ENCODE assay signal across 8 cellular contexts in genomic region chr17:1110844-1111598, GRCh38.
DNase-seq lines count a peak whose midpoint lies in the region; TF ChIP-seq lines count a peak whose summit lies in the region.

No MANE protein-coding gene starts in this region.

- TF ChIP-seq CTCF in astrocyte of the cerebellum (IDR thresholded peaks at IDR 0.05; ENCODE audit: low read depth, low read length, missing control alignments), result no peak

- no peak overlapping the region for H3K4me3 ChIP-seq in astrocyte of the cerebellum (ENCODE audit: low read depth, low read length)

- DNase-seq in DMS153 (lab: John Stamatoyannopoulos, UW) (peak; percentile 56), DMS153 treated with DMSO at 0.1 percent for 48 hours (lab: John Stamatoyannopoulos, UW; ENCODE audit: unreplicated experiment) (no peak), NCI-H1092 treated with DMSO at 0.1 percent for 48 hours (lab: John Stamatoyannopoulos, UW) (peak; percentile 48), astrocyte of the cerebellum (ENCODE audit: low read depth) (peak; percentile 53), islet precursor cell (peak; percentile 98), cerebellum (ENCODE audit: low spot score) (no peak), SK-N-DZ (ENCODE audit: low spot score) (no peak)
- peak; percentile 21 for DNase-seq in stimulated activated CD8-positive, alpha-beta memory T cell treated with anti-CD3 and anti-CD28 coated beads, Interleukin-12 subunit alpha, Interleukin-12 subunit beta, amount 100 ng/mL, for 4 hours (ENCODE audit: low read depth)

- in situ Hi-C loops in astrocyte of the cerebellum (cut with HindIII; ENCODE audit: low sequenced_read_pairs), result no loop called here

Comparison
In these comparisons a context has a peak if more than half of its experiments do, and no peak if none do; other contexts are left out.
1. DNase-seq: peak in DMS153 (single experiment), NCI-H1092 treated with DMSO at 0.1 percent for 48 hours (single experiment), astrocyte of the cerebellum (single experiment), islet precursor cell (single experiment) and stimulated activated CD8-positive, alpha-beta memory T cell treated with anti-CD3 and anti-CD28 coated beads, Interleukin-12 subunit alpha, Interleukin-12 subunit beta, amount 100 ng/mL, for 4 hours (single experiment); none in DMS153 treated with DMSO at 0.1 percent for 48 hours (single experiment), cerebellum (single experiment) and SK-N-DZ (single experiment).